In the genomic region with DNA sequence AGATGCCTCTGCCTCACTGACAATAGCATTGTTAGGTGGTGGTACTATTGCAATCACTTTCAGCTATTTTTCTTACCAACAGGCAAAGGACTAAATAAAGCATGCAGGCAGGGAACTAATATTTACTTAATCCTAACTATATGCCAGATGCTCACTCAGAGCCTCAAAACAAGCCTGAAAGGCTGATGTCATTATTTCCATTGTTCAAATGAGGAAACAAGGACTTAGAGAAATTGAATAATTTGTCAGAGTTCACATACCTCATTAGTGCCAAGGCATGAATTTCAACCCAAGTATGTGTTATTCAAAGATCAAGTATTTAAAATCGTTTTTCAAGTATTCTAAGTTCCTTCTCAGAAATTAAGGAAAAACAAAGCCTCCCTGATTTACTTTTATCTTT, we compare ENCODE assay signal across 18 cellular contexts.
DNase-seq lines count a peak whose midpoint lies in the region; ATAC-seq and TF ChIP-seq lines count a peak whose summit lies in the region.
"Had no signal": no experiment of that assay in that cellular context is flagged by ENCODE, and none has a peak within 500 bp of the region (broad histone marks: within the 10 kb centered on the region; RNA-seq: fewer than 3 reads in every experiment).

No MANE protein-coding gene starts in this region.

- no peak overlapping the region for H3K4me2 ChIP-seq in Loucy (ENCODE audit: low read depth, low read length, poor library complexity, severe bottlenecking)
- H3K4me2 ChIP-seq: smooth muscle cell had no signal

- H2AFZ ChIP-seq in Loucy (ENCODE audit: low read length) = peak overlapping the region; percentile 63; the same call in 1 of the 2 replicates

- 0 to 5% methylated on average over 1 of the region's 1 CpG for WGBS in body of pancreas, 2 donors

- H3K27ac ChIP-seq in body of pancreas = no peak overlapping the region
- H3K27ac ChIP-seq: transverse colon had no signal

- H3K4me3 ChIP-seq in Loucy (ENCODE audit: low read length, poor library complexity, severe bottlenecking) (no peak overlapping the region), body of pancreas (no peak overlapping the region)
- H3K4me3 ChIP-seq: smooth muscle cell, transverse colon had no signal

- H3K4me1 Mint-ChIP-seq in endothelial cell (ENCODE audit: unreplicated experiment) = no peaks in the 10 kb centered on the region
- H3K4me1 Mint-ChIP-seq: natural killer cell had no signal

- DNase-seq in NCI-H1092 treated with DMSO at 0.1 percent for 48 hours (lab: John Stamatoyannopoulos, UW) (peak; percentile 11), NCI-H1092 (lab: John Stamatoyannopoulos, UW) (no peak), body of pancreas (no peak), myocyte (ENCODE audit: low read depth) (peak; percentile 13), endothelial cell (ENCODE audit: low spot score) (no peak), SW480 (ENCODE audit: low spot score) (no peak)
- no peak for DNase-seq in stimulated activated CD4-positive, alpha-beta T cell treated with anti-CD3 and anti-CD28 coated beads, Interleukin-4, amount 100 ng/mL, for 4 hours
- DNase-seq: 8988T; activated CD8-positive, alpha-beta T cell treated with anti-CD3 and anti-CD28 coated beads for 36 hours; activated naive CD4-positive, alpha-beta T cell treated with Interleukin-2 at 50 U/mL for 16 hours; Calu3; GOT3; natural killer cell; NCI-H1930; transverse colon had no signal

- no peaks in the 10 kb centered on the region for H3K27me3 Mint-ChIP-seq in endothelial cell (ENCODE audit: unreplicated experiment)
- H3K27me3 Mint-ChIP-seq: activated CD8-positive, alpha-beta T cell treated with anti-CD3 and anti-CD28 coated beads for 36 hours had no signal

- H3K36me3 Mint-ChIP-seq in endothelial cell (ENCODE audit: low read depth, unreplicated experiment) = no peaks in the 10 kb centered on the region
- H3K36me3 Mint-ChIP-seq: natural killer cell had no signal

- TF ChIP-seq POLR2A in body of pancreas (IDR thresholded peaks at IDR 0.05) = no peak

- no peak overlapping the region for H3K9ac ChIP-seq in Loucy (ENCODE audit: low read depth, low read length, poor library complexity, severe bottlenecking)

- H3K4me1 ChIP-seq in Loucy (ENCODE audit: insufficient read depth, low read length, poor library complexity, severe bottlenecking) (no peaks in the 10 kb centered on the region), body of pancreas (no peaks in the 10 kb centered on the region)

- no peaks in the 10 kb centered on the region for H3K9me3 Mint-ChIP-seq in endothelial cell (ENCODE audit: unreplicated experiment)
- H3K9me3 Mint-ChIP-seq: activated CD8-positive, alpha-beta T cell treated with anti-CD3 and anti-CD28 coated beads for 36 hours; natural killer cell had no signal

- H3K9me2 ChIP-seq in Loucy (replicated peaks; ENCODE audit: low read depth, low read length) = no peaks in the 10 kb centered on the region

- ATAC-seq in body of pancreas = peak; percentile 48
- ATAC-seq: activated CD8-positive, alpha-beta T cell treated with anti-CD3 and anti-CD28 coated beads for 36 hours; HepG2; natural killer cell had no signal

- no peaks in the 10 kb centered on the region for H3F3A ChIP-seq in Loucy (ENCODE audit: low read depth)

- H3K36me3 ChIP-seq in Loucy (ENCODE audit: insufficient read depth, low read length) (no peaks in the 10 kb centered on the region), body of pancreas (replicated peaks in 1 of 2; ENCODE audit: insufficient read depth in 1 of 2, low read depth in 2 of 2) (no peaks in the 10 kb centered on the region)
- H3K36me3 ChIP-seq: transverse colon had no signal

- H3K9me3 ChIP-seq in Loucy (ENCODE audit: insufficient read depth, low read depth, low read length) = no peaks in the 10 kb centered on the region
- no peaks in the 10 kb centered on the region for H3K9me3 ChIP-seq in body of pancreas
- H3K9me3 ChIP-seq: transverse colon had no signal

- no peaks in the 10 kb centered on the region for H4K20me1 ChIP-seq in Loucy (ENCODE audit: insufficient read depth, low read length, poor library complexity, severe bottlenecking)

- no peaks in the 10 kb centered on the region for H3K79me2 ChIP-seq in Loucy (ENCODE audit: insufficient read depth, low read length)

- H3K27me3 ChIP-seq in Loucy (ENCODE audit: insufficient read depth, low read length, poor library complexity, severe bottlenecking) (no peaks in the 10 kb centered on the region), body of pancreas (no peaks in the 10 kb centered on the region)
- H3K27me3 ChIP-seq: transverse colon had no signal

- H3K4me3 Mint-ChIP-seq in endothelial cell (ENCODE audit: unreplicated experiment) = no peak overlapping the region
- H3K4me3 Mint-ChIP-seq: activated CD8-positive, alpha-beta T cell treated with anti-CD3 and anti-CD28 coated beads for 36 hours; natural killer cell had no signal

- intact Hi-C loops in body of pancreas (cut with DNase I) = no loop called here

- no peak for TF ChIP-seq CTCF in Loucy (conservative IDR thresholded peaks at IDR 0.05; ENCODE audit: low read length)
- TF ChIP-seq CTCF in body of pancreas (IDR thresholded peaks at IDR 0.05) = no peak
- TF ChIP-seq CTCF in endothelial cell (IDR thresholded peaks at IDR 0.05; ENCODE audit: unreplicated experiment) = no peak

- H3K27ac Mint-ChIP-seq in endothelial cell (ENCODE audit: unreplicated experiment) = no peak overlapping the region
- H3K27ac Mint-ChIP-seq: activated CD8-positive, alpha-beta T cell treated with anti-CD3 and anti-CD28 coated beads for 36 hours; natural killer cell had no signal

Comparison
In these comparisons a context has a peak if more than half of its experiments do, and no peak if none do; other contexts are left out.
1. DNase-seq: peak in NCI-H1092 treated with DMSO at 0.1 percent for 48 hours (single experiment) and myocyte (single experiment); none in NCI-H1092 (single experiment), body of pancreas (0 of 4), endothelial cell (single experiment), SW480 (single experiment) and stimulated activated CD4-positive, alpha-beta T cell treated with anti-CD3 and anti-CD28 coated beads, Interleukin-4, amount 100 ng/mL, for 4 hours (0 of 2).